9 cellular contexts compared by ENCODE assay signal in the genomic region with DNA sequence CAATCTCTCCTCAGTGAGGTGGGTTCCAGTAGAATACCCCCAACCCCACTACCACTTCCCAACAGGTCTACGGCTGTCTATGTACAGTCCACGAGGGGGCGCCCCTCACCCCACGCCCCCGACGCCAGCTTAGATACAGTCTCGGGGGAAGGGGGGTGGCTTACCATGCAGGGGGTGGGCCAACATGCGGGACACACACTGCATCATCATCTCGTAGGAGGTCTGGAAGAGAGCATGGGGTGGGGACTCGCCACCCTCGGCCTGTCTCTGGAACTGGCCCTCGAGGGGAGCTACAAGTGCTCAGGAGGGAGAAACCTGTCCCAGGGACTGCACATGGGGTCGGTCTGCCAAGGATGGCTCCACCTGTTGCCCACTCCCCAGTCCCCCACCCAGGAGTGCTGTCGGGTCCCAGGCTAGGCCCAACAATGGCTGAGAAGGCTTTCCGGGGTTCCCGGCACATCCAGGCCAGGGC. TPM values are rescaled to one million over a fixed set of nuclear protein-coding genes. Genes with fewer than 3 reads are reported as not detected.
A peak's percentile ranks its signal among the peaks of the same experiment; 100 is the strongest.
DNase-seq lines count a peak whose midpoint lies in the region; TF ChIP-seq lines count a peak whose summit lies in the region.
"Had no signal": no experiment of that assay in that cellular context is flagged by ENCODE, and none has a peak within 500 bp of the region (broad histone marks: within the 10 kb centered on the region; RNA-seq: fewer than 3 reads in every experiment).

No MANE protein-coding gene starts in this region.

- H3F3A ChIP-seq in GM23248 (ENCODE audit: insufficient read depth): peaks cover 17% of the 10 kb centered on the region

- BruUV-seq in A673 (replicated peaks; lab: Mats Ljungman, UMichigan): no TSS peak

- H4K20me1 ChIP-seq in GM23248 (ENCODE audit: insufficient read depth): no peaks in the 10 kb centered on the region

- intact Hi-C loops in A673 (cut with micrococcal nuclease; ENCODE audit: unreplicated experiment): no loop called here

- POLR2A ChIA-PET in A673 (lab: Charles Lee; ENCODE audit: low non-redundant PET): no interaction called here

- H3K36me3 ChIP-seq in A673 (ENCODE audit: insufficient read depth, low read length, poor library complexity, severe bottlenecking) (peaks cover 66% of the 10 kb centered on the region), GM23248 (ENCODE audit: low read depth) (peaks cover 56% of the 10 kb centered on the region)

- WGBS in GM23248 (ENCODE audit: low coverage in 1 of 2, low lambda C conversion rate in 2 of 2, missing lambda C conversion rate in 2 of 2), 2 experiments: 77 to 86% methylated on average over 11 to 16 of the region's 16 CpGs

- H3K79me2 ChIP-seq in GM23248 (ENCODE audit: insufficient read depth): peaks cover 98% of the 10 kb centered on the region

- no peak overlapping the region for H2AFZ ChIP-seq in GM23248

- no peaks in the 10 kb centered on the region for H3K9me2 ChIP-seq in GM23248 (ENCODE audit: insufficient read depth)

- DNase-seq in A673 (ENCODE audit: low spot score) (peak; percentile 33), GM23248 (peak; percentile 46), astrocyte of the hippocampus (ENCODE audit: low read depth, low spot score) (peak; percentile 16), lung microvascular endothelial cell (ENCODE audit: low read depth in 2 of 2) (peak; percentile 32 to 44), T-helper 1 cell (no peak), AG08395 (ENCODE audit: low spot score) (no peak), OCI-M1 (lab: John Stamatoyannopoulos, UW) (no peak)
- DNase-seq in activated naive CD4-positive, alpha-beta T cell (lab: John Stamatoyannopoulos, UW): no peak
- DNase-seq: HCEC 1CT had no signal

- CTCF ChIA-PET in A673 (lab: Charles Lee): interaction anchor here (0.6 to 1.0 kb wide), 6 partner anchors 8 to 388 kb away, joined by 3 to 5 read pairs (median 4); a partner anchor contains a TSS

- no peak overlapping the region for H3K4me3 ChIP-seq in A673 (ENCODE audit: low read depth, low read length, poor library complexity, severe bottlenecking)
- no peak overlapping the region for H3K4me3 ChIP-seq in GM23248

- peak; percentile 58 for TF ChIP-seq CTCF in A673 (conservative IDR thresholded peaks at IDR 0.05; ENCODE audit: low read depth, low read length)

- no peaks in the 10 kb centered on the region for H3K9me3 ChIP-seq in A673 (ENCODE audit: low read depth, low read length, poor library complexity, severe bottlenecking)
- H3K9me3 ChIP-seq in GM23248 (ENCODE audit: low read depth): no peaks in the 10 kb centered on the region

- no peak overlapping the region for H3K4me2 ChIP-seq in GM23248 (ENCODE audit: unreplicated experiment)

- H3K27me3 ChIP-seq in A673 (replicated peaks; ENCODE audit: insufficient read depth, low read depth, low read length, poor library complexity) (no peaks in the 10 kb centered on the region), GM23248 (replicated peaks; ENCODE audit: insufficient read depth) (no peaks in the 10 kb centered on the region)

- no peak overlapping the region for H3K9ac ChIP-seq in GM23248

- no peak overlapping the region for H3K27ac ChIP-seq in A673 (ENCODE audit: low read depth, low read length, poor library complexity, severe bottlenecking)
- H3K27ac ChIP-seq in GM23248: no peak overlapping the region

- H3K4me1 ChIP-seq in A673 (ENCODE audit: insufficient read depth, low read length, poor library complexity, severe bottlenecking) (no peaks in the 10 kb centered on the region), GM23248 (ENCODE audit: insufficient read depth) (peaks cover 18% of the 10 kb centered on the region)

- in situ Hi-C loops in GM23248 (cut with MboI): no loop called here

RNA-seq across cellular contexts. Expression of a gene that starts 8.5 kb away (rescaled TPM):
- total RNA-seq in A673 (2021) (219 and 242 TPM in 2 replicates), lung microvascular endothelial cell (183 and 192 TPM in 2 replicates)
- 418 and 473 TPM in 2 replicates for total RNA-seq in GM23248 (2014; rRNA removed; shearing (Covaris generic))
- polyA plus RNA-seq in GM23248 (2016; fragmentation: Nextera tagmentation; extraction: Ambion mirVana): 370 and 395 TPM in 2 replicates

RNA-seq across cellular contexts. Expression of a gene that starts 23.0 kb away (rescaled TPM):
- total RNA-seq in A673 (2021) (not detected in 2 replicates), lung microvascular endothelial cell (0.22 TPM in 1 of 2 replicates, not detected in the other)
- 181 and 227 TPM in 2 replicates for total RNA-seq in GM23248 (2014; rRNA removed; shearing (Covaris generic))
- polyA plus RNA-seq in GM23248 (2016; fragmentation: Nextera tagmentation; extraction: Ambion mirVana): 390 and 398 TPM in 2 replicates

RNA-seq across cellular contexts. Expression of a gene that starts 27.9 kb away (rescaled TPM):
- total RNA-seq in A673 (2021): not detected in 2 replicates
- not detected in 2 replicates for total RNA-seq in GM23248 (2014; rRNA removed; shearing (Covaris generic))
- not detected in 2 replicates for polyA plus RNA-seq in GM23248 (2016; fragmentation: Nextera tagmentation; extraction: Ambion mirVana)
- total RNA-seq in lung microvascular endothelial cell: not detected in 2 replicates

Comparison
In these comparisons a context has a peak if more than half of its experiments do, and no peak if none do; other contexts are left out.
1. DNase-seq: peak in A673 (single experiment), GM23248 (single experiment), astrocyte of the hippocampus (single experiment) and lung microvascular endothelial cell (2 of 2); none in T-helper 1 cell (0 of 5), activated naive CD4-positive, alpha-beta T cell (0 of 4), AG08395 (single experiment) and OCI-M1 (single experiment).
2. RNA of a gene that starts 23.0 kb away (total RNA-seq): 181 to 227 TPM in GM23248; not detected in A673 and 0.22 TPM in lung microvascular endothelial cell; every median in the first group is over 100 times any median in the second.